ENCODE assay signal across 11 cellular contexts in the genomic region with DNA sequence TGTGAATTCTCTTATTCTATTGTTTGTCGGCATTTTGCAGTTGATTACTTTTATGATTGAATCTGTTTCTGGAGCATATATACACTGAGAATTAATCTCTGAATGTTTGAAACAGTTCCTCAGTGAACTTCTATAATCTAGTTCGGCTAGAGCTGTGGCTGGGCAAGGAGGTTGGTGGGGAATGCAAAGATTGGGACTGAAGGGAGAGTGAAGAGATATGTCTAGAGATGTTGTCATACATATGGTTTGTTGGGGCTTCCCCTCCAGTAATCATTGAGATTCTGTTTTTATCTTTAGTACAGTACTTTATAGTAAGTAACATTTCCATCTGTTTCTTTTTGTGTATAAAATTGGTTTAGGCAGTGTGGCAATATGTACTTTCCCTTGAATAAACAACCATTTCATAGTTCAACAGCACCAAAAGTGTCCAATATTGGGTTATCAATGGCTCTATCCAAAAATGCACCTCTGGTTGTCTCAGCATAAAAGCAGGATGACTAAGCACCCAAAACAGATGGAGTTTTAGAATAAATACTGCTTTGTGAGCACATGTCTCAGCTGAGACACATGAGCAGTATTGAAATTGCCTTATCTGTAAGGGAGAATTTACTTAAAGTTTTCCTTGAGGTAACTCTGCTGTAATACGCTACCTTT. TPM values are rescaled to one million over a fixed set of nuclear protein-coding genes. Genes with fewer than 3 reads are reported as not detected.
DNase-seq lines count a peak whose midpoint lies in the region; ATAC-seq and TF ChIP-seq lines count a peak whose summit lies in the region.
"Had no signal": no experiment of that assay in that cellular context is flagged by ENCODE, and none has a peak within 500 bp of the region (broad histone marks: within the 10 kb centered on the region; RNA-seq: fewer than 3 reads in every experiment).

No MANE protein-coding gene starts in this region.

- H3K27ac ChIP-seq in foreskin keratinocyte (no peak overlapping the region), substantia nigra (ENCODE audit: low read depth, low read length, poor library complexity, severe bottlenecking) (no peak overlapping the region)

- peaks cover 33% of the 10 kb centered on the region for H3K36me3 Mint-ChIP-seq in activated naive CD4-positive, alpha-beta T cell treated with anti-CD3 and anti-CD28 coated beads for 36 hours (ENCODE audit: low read depth)
- H3K36me3 Mint-ChIP-seq in activated CD8-positive, alpha-beta T cell treated with anti-CD3 and anti-CD28 coated beads, Interleukin-2, amount 10 ng/mL, durations not matched to agents 7 days and 5 days (ENCODE audit: low read depth), result peaks cover 54% of the 10 kb centered on the region
- peaks cover 64% of the 10 kb centered on the region for H3K36me3 Mint-ChIP-seq in stimulated activated naive CD8-positive, alpha-beta T cell treated with anti-CD3 and anti-CD28 coated beads, Interleukin-15, Interleukin-2, amounts not matched to agents 100 ng/mL and 50 ng/mL, for 24 hours (ENCODE audit: low read depth)

- H3K27ac Mint-ChIP-seq in activated naive CD4-positive, alpha-beta T cell treated with anti-CD3 and anti-CD28 coated beads for 36 hours, result peak overlapping the region; percentile 7
- peak overlapping the region; percentile 49 for H3K27ac Mint-ChIP-seq in activated CD8-positive, alpha-beta T cell treated with anti-CD3 and anti-CD28 coated beads, Interleukin-2, amount 10 ng/mL, durations not matched to agents 7 days and 5 days
- peak overlapping the region; percentile 76 for H3K27ac Mint-ChIP-seq in stimulated activated naive CD8-positive, alpha-beta T cell treated with anti-CD3 and anti-CD28 coated beads, Interleukin-15, Interleukin-2, amounts not matched to agents 100 ng/mL and 50 ng/mL, for 24 hours

- H3K27me3 Mint-ChIP-seq in activated naive CD4-positive, alpha-beta T cell treated with anti-CD3 and anti-CD28 coated beads for 36 hours (ENCODE audit: low read depth), result no peaks in the 10 kb centered on the region
- H3K27me3 Mint-ChIP-seq in activated CD8-positive, alpha-beta T cell treated with anti-CD3 and anti-CD28 coated beads, Interleukin-2, amount 10 ng/mL, durations not matched to agents 7 days and 5 days (ENCODE audit: low read depth), result no peaks in the 10 kb centered on the region
- no peaks in the 10 kb centered on the region for H3K27me3 Mint-ChIP-seq in stimulated activated naive CD8-positive, alpha-beta T cell treated with anti-CD3 and anti-CD28 coated beads, Interleukin-15, Interleukin-2, amounts not matched to agents 100 ng/mL and 50 ng/mL, for 24 hours

- ATAC-seq in activated CD8-positive, alpha-beta T cell treated with anti-CD3 and anti-CD28 coated beads, Interleukin-2, amount 10 ng/mL, durations not matched to agents 7 days and 5 days, result no peak
- peak; percentile 84 for ATAC-seq in foreskin keratinocyte

- POLR2A ChIA-PET in activated CD8-positive, alpha-beta T cell treated with anti-CD3 and anti-CD28 coated beads, Interleukin-2, amount 10 ng/mL, durations not matched to agents 7 days and 5 days (lab: Charles Lee), result no interaction called here

- TF ChIP-seq CTCF in foreskin keratinocyte (conservative IDR thresholded peaks at IDR 0.05), result no peak

- no peaks in the 10 kb centered on the region for H3K27me3 ChIP-seq in foreskin keratinocyte

- peaks cover 80% of the 10 kb centered on the region for H3K4me1 Mint-ChIP-seq in activated naive CD4-positive, alpha-beta T cell treated with anti-CD3 and anti-CD28 coated beads for 36 hours (ENCODE audit: low read depth)
- H3K4me1 Mint-ChIP-seq in activated CD8-positive, alpha-beta T cell treated with anti-CD3 and anti-CD28 coated beads, Interleukin-2, amount 10 ng/mL, durations not matched to agents 7 days and 5 days (ENCODE audit: low read depth), result peaks cover 31% of the 10 kb centered on the region
- peaks cover 93% of the 10 kb centered on the region for H3K4me1 Mint-ChIP-seq in stimulated activated naive CD8-positive, alpha-beta T cell treated with anti-CD3 and anti-CD28 coated beads, Interleukin-15, Interleukin-2, amounts not matched to agents 100 ng/mL and 50 ng/mL, for 24 hours (ENCODE audit: low read depth)

- CTCF ChIA-PET in activated naive CD4-positive, alpha-beta T cell treated with anti-CD3 and anti-CD28 coated beads for 36 hours (lab: Charles Lee), result no interaction called here
- CTCF ChIA-PET in activated CD8-positive, alpha-beta T cell treated with anti-CD3 and anti-CD28 coated beads, Interleukin-2, amount 10 ng/mL, durations not matched to agents 7 days and 5 days (lab: Charles Lee), result no interaction called here

- H3K9me3 Mint-ChIP-seq in activated naive CD4-positive, alpha-beta T cell treated with anti-CD3 and anti-CD28 coated beads for 36 hours, result no peaks in the 10 kb centered on the region
- H3K9me3 Mint-ChIP-seq in activated CD8-positive, alpha-beta T cell treated with anti-CD3 and anti-CD28 coated beads, Interleukin-2, amount 10 ng/mL, durations not matched to agents 7 days and 5 days (ENCODE audit: insufficient read depth), result no peaks in the 10 kb centered on the region
- no peaks in the 10 kb centered on the region for H3K9me3 Mint-ChIP-seq in stimulated activated naive CD8-positive, alpha-beta T cell treated with anti-CD3 and anti-CD28 coated beads, Interleukin-15, Interleukin-2, amounts not matched to agents 100 ng/mL and 50 ng/mL, for 24 hours
- H3K9me3 Mint-ChIP-seq: CD14-positive monocyte had no signal

- no peak overlapping the region for H3K4me3 Mint-ChIP-seq in activated naive CD4-positive, alpha-beta T cell treated with anti-CD3 and anti-CD28 coated beads for 36 hours
- H3K4me3 Mint-ChIP-seq in activated CD8-positive, alpha-beta T cell treated with anti-CD3 and anti-CD28 coated beads, Interleukin-2, amount 10 ng/mL, durations not matched to agents 7 days and 5 days, result no peak overlapping the region
- H3K4me3 Mint-ChIP-seq in stimulated activated naive CD8-positive, alpha-beta T cell treated with anti-CD3 and anti-CD28 coated beads, Interleukin-15, Interleukin-2, amounts not matched to agents 100 ng/mL and 50 ng/mL, for 24 hours, result peak overlapping the region; percentile 12
- H3K4me3 Mint-ChIP-seq: CD14-positive monocyte had no signal

- no peak for DNase-seq in activated naive CD4-positive, alpha-beta T cell treated with anti-CD3 and anti-CD28 coated beads for 36 hours
- no peak for DNase-seq in activated naive CD4-positive, alpha-beta T cell (lab: John Stamatoyannopoulos, UW)
- DNase-seq in activated CD8-positive, alpha-beta T cell treated with anti-CD3 and anti-CD28 coated beads, Interleukin-2, amount 10 ng/mL, durations not matched to agents 7 days and 5 days, result no peak
- DNase-seq in foreskin keratinocyte, result peak; percentile 9 to 35
- no peak for DNase-seq in GOT3 (lab: John Stamatoyannopoulos, UW)
- DNase-seq in substantia nigra (lab: John Stamatoyannopoulos, UW), result no peak
- no peak for DNase-seq in stimulated activated CD4-positive, alpha-beta T cell treated with anti-CD3 and anti-CD28 coated beads, Interleukin-4, amount 100 ng/mL, for 4 hours
- DNase-seq: NCI-H345; stimulated activated naive CD4-positive, alpha-beta T cell treated with Interleukin-2 at 50 U/mL for 16 hours had no signal

- peaks cover 21% of the 10 kb centered on the region for H3K4me1 ChIP-seq in foreskin keratinocyte

- intact Hi-C loops in activated naive CD4-positive, alpha-beta T cell treated with anti-CD3 and anti-CD28 coated beads for 36 hours (cut with micrococcal nuclease), result loop anchor here (1.0 to 2.0 kb wide), 2 partner anchors 9 to 15 kb away; no protein-coding TSS in a partner anchor

RNA-seq across cellular contexts. Expression of gene WAC, which starts 36.7 kb away (rescaled TPM):
- 10 to 100 TPM; 77.1 to 82.9 TPM for total RNA-seq in activated naive CD4-positive, alpha-beta T cell treated with anti-CD3 and anti-CD28 coated beads for 36 hours
- total RNA-seq in activated CD8-positive, alpha-beta T cell treated with anti-CD3 and anti-CD28 coated beads, Interleukin-2, amount 10 ng/mL, durations not matched to agents 7 days and 5 days, result 100 to 1,000 TPM; 126 to 131 TPM
- 72.8 and 73.4 TPM in 2 replicates for total RNA-seq in foreskin keratinocyte
- polyA plus RNA-seq in foreskin keratinocyte, result 17.1 and 23.4 TPM in 2 replicates

Comparison
In these comparisons a context has a peak if more than half of its experiments do, and no peak if none do; other contexts are left out.
1. DNase-seq: peak in foreskin keratinocyte (2 of 2); none in activated naive CD4-positive, alpha-beta T cell treated with anti-CD3 and anti-CD28 coated beads for 36 hours (single experiment), activated naive CD4-positive, alpha-beta T cell (0 of 4), activated CD8-positive, alpha-beta T cell treated with anti-CD3 and anti-CD28 coated beads, Interleukin-2, amount 10 ng/mL, durations not matched to agents 7 days and 5 days (single experiment), GOT3 (single experiment), substantia nigra (0 of 49) and stimulated activated CD4-positive, alpha-beta T cell treated with anti-CD3 and anti-CD28 coated beads, Interleukin-4, amount 100 ng/mL, for 4 hours (0 of 2).
2. H3K27ac Mint-ChIP-seq: peak in every context shown above with its lines; median percentile 76 in stimulated activated naive CD8-positive, alpha-beta T cell treated with anti-CD3 and anti-CD28 coated beads, Interleukin-15, Interleukin-2, amounts not matched to agents 100 ng/mL and 50 ng/mL, for 24 hours; 49 in activated CD8-positive, alpha-beta T cell treated with anti-CD3 and anti-CD28 coated beads, Interleukin-2, amount 10 ng/mL, durations not matched to agents 7 days and 5 days; 7 in activated naive CD4-positive, alpha-beta T cell treated with anti-CD3 and anti-CD28 coated beads for 36 hours.